ENCODE assay signal across 10 cellular contexts in genomic region chr1:33228935-33229487, GRCh38. TPM values are rescaled to one million over a fixed set of nuclear protein-coding genes. Genes with fewer than 3 reads are reported as not detected.
DNase-seq lines count a peak whose midpoint lies in the region; ATAC-seq and TF ChIP-seq lines count a peak whose summit lies in the region.
"Had no signal": no experiment of that assay in that cellular context is flagged by ENCODE, and none has a peak within 500 bp of the region (broad histone marks: within the 10 kb centered on the region; RNA-seq: fewer than 3 reads in every experiment).

No MANE protein-coding gene starts in this region.

- no peak for TF ChIP-seq POLR2A in sigmoid colon (IDR thresholded peaks at IDR 0.05)

- intact Hi-C loops in sigmoid colon (cut with DNase I) = loop anchor here (10.0 kb wide), 1 partner anchor 236 kb away; no protein-coding TSS in a partner anchor

- H3K36me3 ChIP-seq in sigmoid colon = no peaks in the 10 kb centered on the region

- peak overlapping the region in 3 of 4 donors; percentile 44 to 48 (median 45) for H3K27ac ChIP-seq in sigmoid colon

- DNase-seq in H4 (ENCODE audit: low spot score) (peak; percentile 36), T1000 (lab: John Stamatoyannopoulos, UW) (peak; percentile 9), glomerular visceral epithelial cell (ENCODE audit: extremely low spot score) (peak; percentile 40), sigmoid colon (peak; percentile 75)
- no peak for DNase-seq in stimulated activated CD4-positive, alpha-beta T cell treated with anti-CD3 and anti-CD28 coated beads, Interleukin-4, amount 100 ng/mL, for 1 hour
- DNase-seq: GF-D8, NCI-H510A treated with DMSO at 0.1 percent for 48 hours had no signal

- H3K27me3 ChIP-seq in sigmoid colon = no peaks in the 10 kb centered on the region

- no peaks in the 10 kb centered on the region for H3K9me3 ChIP-seq in sigmoid colon

- TF ChIP-seq CTCF in sigmoid colon (IDR thresholded peaks at IDR 0.05) = no peak

- ATAC-seq in HG02798 (IDR thresholded peaks at IDR 0.05; ENCODE audit: poor library complexity, unreplicated experiment) (no peak), HG03097 (IDR thresholded peaks at IDR 0.05; ENCODE audit: low FRiP score, unreplicated experiment) (no peak), GM18498 (IDR thresholded peaks at IDR 0.05; ENCODE audit: unreplicated experiment) (no peak)

- no peak for TF ChIP-seq EP300 in sigmoid colon (IDR thresholded peaks at IDR 0.05)

- H3K4me3 ChIP-seq in sigmoid colon = no peak overlapping the region

- peaks cover 0 to 19% (median 13%) of the 10 kb centered on the region in 4 donors for H3K4me1 ChIP-seq in sigmoid colon

- WGBS in sigmoid colon, 2 donors = 38 to 46% methylated on average over 5 of the region's 5 CpGs

RNA-seq across cellular contexts. Expression of gene ZNF362, which starts 27.3 kb away (rescaled TPM):
- total RNA-seq in H4 (2014; rRNA removed; shearing (Covaris generic)) = 3.6 and 5.0 TPM in 2 replicates
- total RNA-seq in sigmoid colon = 10 to 100 TPM; 11.2 to 18.8 (median 15.9) TPM
- polyA plus RNA-seq in sigmoid colon = 1 to 10 TPM; 3.5 to 9.3 (median 5.4) TPM

RNA-seq across cellular contexts. Expression of gene TRIM62, which starts 47.2 kb away (rescaled TPM):
- total RNA-seq in H4 (2014; rRNA removed; shearing (Covaris generic)) = 3.2 and 4.7 TPM in 2 replicates
- total RNA-seq in sigmoid colon = 1 to 10 TPM; 3.2 to 5.2 (median 4.5) TPM
- polyA plus RNA-seq in sigmoid colon = 1 to 10 TPM; 1.2 to 4.5 (median 1.6) TPM
